2 cellular contexts compared by ENCODE assay signal in the genomic region with DNA sequence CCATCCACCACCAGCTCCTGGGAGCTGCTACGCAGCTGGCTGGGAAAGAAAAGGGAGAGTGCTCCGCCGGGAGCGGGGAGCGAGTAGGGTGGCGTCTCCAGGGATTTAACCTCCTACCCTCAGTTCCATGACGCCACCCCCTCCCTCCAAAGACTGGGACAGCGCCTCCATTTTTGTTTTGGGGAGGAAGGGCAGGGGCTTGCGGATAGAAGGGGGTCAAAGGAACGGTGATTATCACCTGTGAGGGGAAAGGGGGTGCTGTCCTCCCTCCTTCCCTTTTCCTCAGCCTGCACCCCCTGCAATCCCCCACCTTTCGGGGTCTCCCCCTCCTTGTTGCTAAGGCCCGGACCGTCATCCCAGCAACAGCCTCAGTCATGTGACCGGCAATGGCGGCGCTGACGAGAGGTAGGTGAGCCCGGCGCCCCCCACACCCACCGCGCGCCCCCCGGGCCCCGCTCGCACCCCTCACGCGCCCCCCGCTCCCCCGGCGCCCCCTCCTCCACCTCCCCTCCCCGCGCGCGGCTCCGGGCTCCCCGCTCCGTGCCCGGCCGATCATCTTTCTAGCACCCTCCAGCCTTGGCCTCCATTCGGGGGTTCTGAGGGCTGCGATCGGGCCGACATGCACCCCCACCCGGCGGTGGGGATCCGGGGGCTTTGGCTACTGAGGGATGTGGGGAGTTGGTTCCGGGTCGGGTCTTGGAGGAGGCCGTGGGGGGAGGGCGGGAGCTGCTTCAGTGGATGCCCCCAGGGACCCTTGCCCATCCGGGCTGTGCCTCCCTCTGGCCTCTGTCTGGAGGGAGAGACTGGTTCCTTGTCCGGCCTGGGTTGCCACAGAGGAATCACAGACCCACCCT.
TF ChIP-seq lines count a peak whose summit lies in the region.

A gene with protein sequence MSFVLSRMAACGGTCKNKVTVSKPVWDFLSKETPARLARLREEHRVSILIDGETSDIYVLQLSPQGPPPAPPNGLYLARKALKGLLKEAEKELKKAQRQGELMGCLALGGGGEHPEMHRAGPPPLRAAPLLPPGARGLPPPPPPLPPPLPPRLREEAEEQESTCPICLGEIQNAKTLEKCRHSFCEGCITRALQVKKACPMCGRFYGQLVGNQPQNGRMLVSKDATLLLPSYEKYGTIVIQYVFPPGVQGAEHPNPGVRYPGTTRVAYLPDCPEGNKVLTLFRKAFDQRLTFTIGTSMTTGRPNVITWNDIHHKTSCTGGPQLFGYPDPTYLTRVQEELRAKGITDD (plus strand): TSS at position 371 of the 854 bp plus-strand sequence. CDS start 1,694 bp downstream, outside the sequence.

TF ChIP-seq in IMR-90, 13 proteins besides CTCF, POLR2A, EP300 and RAD21:
- no peak for TF ChIP-seq FOS (IDR thresholded peaks at IDR 0.05; ENCODE audit: low read depth, low read length)
- TF ChIP-seq, protein P1, sequence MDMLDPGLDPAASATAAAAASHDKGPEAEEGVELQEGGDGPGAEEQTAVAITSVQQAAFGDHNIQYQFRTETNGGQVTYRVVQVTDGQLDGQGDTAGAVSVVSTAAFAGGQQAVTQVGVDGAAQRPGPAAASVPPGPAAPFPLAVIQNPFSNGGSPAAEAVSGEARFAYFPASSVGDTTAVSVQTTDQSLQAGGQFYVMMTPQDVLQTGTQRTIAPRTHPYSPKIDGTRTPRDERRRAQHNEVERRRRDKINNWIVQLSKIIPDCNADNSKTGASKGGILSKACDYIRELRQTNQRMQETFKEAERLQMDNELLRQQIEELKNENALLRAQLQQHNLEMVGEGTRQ (IDR thresholded peaks at IDR 0.05; ENCODE audit: low read depth, low read length): peak; percentile 74

TF ChIP-seq in endothelial cell of umbilical vein, 7 proteins besides CTCF, POLR2A, EP300 and RAD21:
- TF ChIP-seq EZH2 (IDR thresholded peaks at IDR 0.05; ENCODE audit: borderline replicate concordance, low read depth, low read length, severe bottlenecking) (peak; percentile 27), MYC (IDR thresholded peaks at IDR 0.05; ENCODE audit: low read depth, low read length) (no peak)
